Comparison of ENCODE assay signal across 8 cellular contexts in the genomic region with DNA sequence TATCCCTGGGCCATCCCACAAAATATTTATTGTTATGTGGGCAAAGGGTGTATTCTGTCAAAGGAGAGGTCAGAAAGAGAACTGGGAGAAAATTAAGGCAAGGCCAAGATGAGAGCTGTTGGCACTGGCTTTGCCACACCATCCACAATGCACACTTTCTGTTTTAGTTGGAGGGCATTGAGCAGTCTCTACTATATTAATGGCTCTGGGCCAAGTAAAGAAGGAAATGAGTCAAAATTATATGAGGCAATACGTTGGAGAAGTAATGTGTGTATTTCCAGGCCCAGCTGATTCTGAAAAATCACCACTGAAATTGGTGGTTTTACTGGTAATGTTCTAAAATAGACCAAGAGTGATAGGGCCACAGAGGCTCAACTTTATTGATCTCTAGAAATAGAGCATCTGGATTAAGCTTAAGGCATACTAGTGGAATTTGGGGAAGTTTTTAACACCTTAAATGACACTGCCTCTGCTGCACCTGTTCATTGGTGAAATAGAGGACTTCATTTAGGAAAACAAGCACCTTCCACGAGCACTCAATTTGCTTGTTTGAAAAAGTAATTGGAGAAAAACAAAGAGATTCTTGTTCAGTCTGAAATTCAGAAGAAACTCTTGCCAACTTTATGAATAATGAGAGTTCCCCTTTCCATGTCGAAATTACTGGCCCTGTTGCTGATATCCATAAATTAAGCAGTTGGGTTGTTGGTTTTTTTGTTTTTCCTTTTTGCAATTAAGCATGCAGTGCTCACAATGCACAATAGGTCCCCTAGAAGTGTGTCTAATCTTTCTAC.
DNase-seq lines count a peak whose midpoint lies in the region; ATAC-seq, FAIRE-seq and TF ChIP-seq lines count a peak whose summit lies in the region.
"Had no signal": no experiment of that assay in that cellular context is flagged by ENCODE, and none has a peak within 500 bp of the region (broad histone marks: within the 10 kb centered on the region; RNA-seq: fewer than 3 reads in every experiment).

No MANE protein-coding gene starts in this region.

- H4K20me1 ChIP-seq in GM12878 (ENCODE audit: control insufficient read depth, insufficient read depth) (no peaks in the 10 kb centered on the region), osteoblast (ENCODE audit: insufficient read depth, low read length) (no peaks in the 10 kb centered on the region)

- TF ChIP-seq EP300 in Ishikawa (IDR thresholded peaks at IDR 0.05; ENCODE audit: borderline replicate concordance) (no peak), GM12878 (IDR thresholded peaks at IDR 0.05; ENCODE audit: borderline replicate concordance in 1 of 2, control insufficient read depth in 1 of 2, low read depth in 2 of 2, low read length in 2 of 2) (no peak; a peak in 1 of 4 replicates)

- 0% methylated on average over 3 of the region's 3 CpGs for WGBS in GM12878 (ENCODE audit: insufficient coverage, insufficient replicate concordance, low lambda C conversion rate, missing lambda C conversion rate)

- RAD21 ChIA-PET in GM12878 (lab: Charles Lee; ENCODE audit: unreplicated experiment), result interaction anchor here (0.7 to 2.1 kb wide), 10 partner anchors 9 to 184 kb away, joined by 3 to 10 read pairs (median 4); no protein-coding TSS in a partner anchor

- no peak overlapping the region for H3K4me2 ChIP-seq in GM12878 (ENCODE audit: control insufficient read depth, insufficient read depth)
- H3K4me2 ChIP-seq in osteoblast (ENCODE audit: insufficient read depth, low read length), result no peak overlapping the region

- DNase-seq in GM19239 (ENCODE audit: insufficient read length, low spot score) (no peak), GM12878 (ENCODE audit: low read depth, low spot score) (peak; percentile 12), osteoblast (ENCODE audit: insufficient read length, low spot score, missing footprints) (peak; percentile 35)

- POLR2A ChIA-PET in GM12878 (lab: Charles Lee), result interaction anchor here (0.6 to 1.0 kb wide), 4 partner anchors 19 to 115 kb away, joined by 3 to 4 read pairs (median 3); no protein-coding TSS in a partner anchor

- TF ChIP-seq RAD21 in Ishikawa (IDR thresholded peaks at IDR 0.05; ENCODE audit: low read depth) (no peak), GM12878 (IDR thresholded peaks at IDR 0.05; ENCODE audit: insufficient read depth, low read depth, low read length) (no peak)

- no peak for TF ChIP-seq POLR2A in GM12878 (IDR thresholded peaks at IDR 0.05; ENCODE audit: low read depth, low read length)

- no TSS peak for BruUV-seq in GM12878 (replicated peaks; lab: Mats Ljungman, UMichigan)

- H2AFZ ChIP-seq in GM12878 (ENCODE audit: control insufficient read depth, low read depth, low read length) (no peak overlapping the region), osteoblast (ENCODE audit: low read length) (no peak overlapping the region)

- FAIRE-seq in GM19239 (lab: Jason Lieb, UNC) (peak; percentile 18), GM12878 (lab: Jason Lieb, UNC) (no peak)

- TF ChIP-seq CTCF in GM12878 (IDR thresholded peaks at IDR 0.05 in 2 of 3, conservative IDR thresholded peaks at IDR 0.05 in 1 of 3; ENCODE audit: control insufficient read depth in 2 of 3, extremely low read depth in 1 of 3, insufficient read depth in 1 of 3, low read depth in 3 of 3, low read length in 3 of 3) (no peak), osteoblast (IDR thresholded peaks at IDR 0.05; ENCODE audit: extremely low read depth, low read depth, low read length) (no peak)

- SMC1A ChIA-PET in GM12878 (lab: Charles Lee; ENCODE audit: uncharacterized antibody, unreplicated experiment), result interaction anchor here (0.6 to 6.9 kb wide), 20 partner anchors 8 to 135 kb away, joined by 3 to 63 read pairs (median 4); no protein-coding TSS in a partner anchor

- H3K79me2 ChIP-seq in GM12878 (ENCODE audit: control insufficient read depth, insufficient read depth, low read length) (no peaks in the 10 kb centered on the region), osteoblast (ENCODE audit: insufficient read depth, low read length) (no peaks in the 10 kb centered on the region)

- H3K27me3 ChIP-seq in GM12878 (replicated peaks in 1 of 2; ENCODE audit: control insufficient read depth in 2 of 2, insufficient read depth in 2 of 2, low read length in 1 of 2), result no peaks in the 10 kb centered on the region
- no peaks in the 10 kb centered on the region for H3K27me3 ChIP-seq in osteoblast (ENCODE audit: insufficient read depth, low read length)
- H3K27me3 ChIP-seq: cardiac muscle cell had no signal

- ATAC-seq in GM12878 (peak; percentile 87), HG02840 (IDR thresholded peaks at IDR 0.05; ENCODE audit: low FRiP score, unreplicated experiment) (no peak), GM21737 (IDR thresholded peaks at IDR 0.05; ENCODE audit: unreplicated experiment) (no peak), GM19467 (IDR thresholded peaks at IDR 0.05; ENCODE audit: unreplicated experiment) (no peak)

- H3K4me3 ChIP-seq in GM12878, result no peak overlapping the region
- H3K4me3 ChIP-seq in osteoblast (ENCODE audit: insufficient read depth, low read length), result no peak overlapping the region
- H3K4me3 ChIP-seq: cardiac muscle cell had no signal

- no peaks in the 10 kb centered on the region for H3K4me1 ChIP-seq in GM12878 (ENCODE audit: control insufficient read depth, insufficient read depth, low read length)
- H3K4me1 ChIP-seq in osteoblast (ENCODE audit: insufficient read depth, low read length), result peaks cover 10% of the 10 kb centered on the region

- H3K9me3 ChIP-seq in GM12878 (replicated peaks; ENCODE audit: control insufficient read depth, insufficient read depth, low read length) (no peaks in the 10 kb centered on the region), osteoblast (ENCODE audit: low read depth, low read length) (no peaks in the 10 kb centered on the region)

- no peaks in the 10 kb centered on the region for H3K36me3 ChIP-seq in GM12878 (ENCODE audit: control insufficient read depth in 2 of 2, insufficient read depth in 2 of 2, low read length in 1 of 2)
- no peaks in the 10 kb centered on the region for H3K36me3 ChIP-seq in osteoblast (ENCODE audit: insufficient read depth, low read length)
- H3K36me3 ChIP-seq: cardiac muscle cell had no signal

- intact Hi-C loops in GM12878 (cut with micrococcal nuclease; ENCODE audit: unreplicated experiment), result no loop called here

- no peak overlapping the region for H3K27ac ChIP-seq in GM12878 (ENCODE audit: control insufficient read depth, insufficient read depth)
- no peak overlapping the region for H3K27ac ChIP-seq in osteoblast (ENCODE audit: low read depth, low read length)
- H3K27ac ChIP-seq: cardiac muscle cell had no signal

- in situ Hi-C loops in GM12878 (cut with MboI), result no loop called here

- CTCF ChIA-PET in GM12878 (lab: Yijun Ruan, JAX), result interaction anchor here (1.0 kb wide), 2 partner anchors 21 to 52 kb away, joined by 3 to 4 read pairs; no protein-coding TSS in a partner anchor

- no peak overlapping the region for H3K9ac ChIP-seq in GM12878 (ENCODE audit: control insufficient read depth, insufficient read depth, low read length)

TF ChIP-seq in Ishikawa, 13 proteins besides CTCF, POLR2A, EP300 and RAD21:
- TF ChIP-seq NFIC (IDR thresholded peaks at IDR 0.05) (0 out of 2 replicates have a peak, but pooled peaks have one; percentile 10), TEAD4 (IDR thresholded peaks at IDR 0.05) (no peak)

TF ChIP-seq in GM12878, 131 proteins besides CTCF, POLR2A, EP300 and RAD21 (continues in another document):
- peak; percentile 52; the same call in 1 of the 2 replicates for TF ChIP-seq JUNB (IDR thresholded peaks at IDR 0.05)
- TF ChIP-seq TARDBP (IDR thresholded peaks at IDR 0.05; ENCODE audit: borderline replicate concordance), result no peak
- 0 out of 2 replicates have a peak, but pooled peaks have one; percentile 18 for TF ChIP-seq JUND (IDR thresholded peaks at IDR 0.05; ENCODE audit: low read depth, low read length)
- TF ChIP-seq, protein P1, sequence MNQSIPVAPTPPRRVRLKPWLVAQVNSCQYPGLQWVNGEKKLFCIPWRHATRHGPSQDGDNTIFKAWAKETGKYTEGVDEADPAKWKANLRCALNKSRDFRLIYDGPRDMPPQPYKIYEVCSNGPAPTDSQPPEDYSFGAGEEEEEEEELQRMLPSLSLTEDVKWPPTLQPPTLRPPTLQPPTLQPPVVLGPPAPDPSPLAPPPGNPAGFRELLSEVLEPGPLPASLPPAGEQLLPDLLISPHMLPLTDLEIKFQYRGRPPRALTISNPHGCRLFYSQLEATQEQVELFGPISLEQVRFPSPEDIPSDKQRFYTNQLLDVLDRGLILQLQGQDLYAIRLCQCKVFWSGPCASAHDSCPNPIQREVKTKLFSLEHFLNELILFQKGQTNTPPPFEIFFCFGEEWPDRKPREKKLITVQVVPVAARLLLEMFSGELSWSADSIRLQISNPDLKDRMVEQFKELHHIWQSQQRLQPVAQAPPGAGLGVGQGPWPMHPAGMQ (IDR thresholded peaks at IDR 0.05; ENCODE audit: borderline replicate concordance), result no peak
- peak; percentile 60 for TF ChIP-seq ATF7 (IDR thresholded peaks at IDR 0.05; ENCODE audit: low read depth)
- TF ChIP-seq RFX5 (IDR thresholded peaks at IDR 0.05; ENCODE audit: low read depth, low read length), result no peak
- TF ChIP-seq, protein P2, sequence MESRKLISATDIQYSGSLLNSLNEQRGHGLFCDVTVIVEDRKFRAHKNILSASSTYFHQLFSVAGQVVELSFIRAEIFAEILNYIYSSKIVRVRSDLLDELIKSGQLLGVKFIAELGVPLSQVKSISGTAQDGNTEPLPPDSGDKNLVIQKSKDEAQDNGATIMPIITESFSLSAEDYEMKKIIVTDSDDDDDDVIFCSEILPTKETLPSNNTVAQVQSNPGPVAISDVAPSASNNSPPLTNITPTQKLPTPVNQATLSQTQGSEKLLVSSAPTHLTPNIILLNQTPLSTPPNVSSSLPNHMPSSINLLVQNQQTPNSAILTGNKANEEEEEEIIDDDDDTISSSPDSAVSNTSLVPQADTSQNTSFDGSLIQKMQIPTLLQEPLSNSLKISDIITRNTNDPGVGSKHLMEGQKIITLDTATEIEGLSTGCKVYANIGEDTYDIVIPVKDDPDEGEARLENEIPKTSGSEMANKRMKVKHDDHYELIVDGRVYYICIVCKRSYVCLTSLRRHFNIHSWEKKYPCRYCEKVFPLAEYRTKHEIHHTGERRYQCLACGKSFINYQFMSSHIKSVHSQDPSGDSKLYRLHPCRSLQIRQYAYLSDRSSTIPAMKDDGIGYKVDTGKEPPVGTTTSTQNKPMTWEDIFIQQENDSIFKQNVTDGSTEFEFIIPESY (IDR thresholded peaks at IDR 0.05), result no peak
- TF ChIP-seq RB1 (IDR thresholded peaks at IDR 0.05; ENCODE audit: borderline replicate concordance), result no peak
- TF ChIP-seq BCL11A (IDR thresholded peaks at IDR 0.05; ENCODE audit: low read depth, low read length), result no peak
- no peak for TF ChIP-seq SIN3A (IDR thresholded peaks at IDR 0.05; ENCODE audit: low read depth, low read length)
- no peak for TF ChIP-seq NR2C1 (IDR thresholded peaks at IDR 0.05)
- no peak for TF ChIP-seq ASH2L (IDR thresholded peaks at IDR 0.05; ENCODE audit: borderline replicate concordance, low read depth)
- no peak for TF ChIP-seq RELA (IDR thresholded peaks at IDR 0.05; ENCODE audit: borderline replicate concordance, partially characterized antibody)
- TF ChIP-seq NFYA (IDR thresholded peaks at IDR 0.05; ENCODE audit: borderline replicate concordance, low read depth, low read length), result no peak
